ENCODE assay signal across 1 cellular context in the genomic region with DNA sequence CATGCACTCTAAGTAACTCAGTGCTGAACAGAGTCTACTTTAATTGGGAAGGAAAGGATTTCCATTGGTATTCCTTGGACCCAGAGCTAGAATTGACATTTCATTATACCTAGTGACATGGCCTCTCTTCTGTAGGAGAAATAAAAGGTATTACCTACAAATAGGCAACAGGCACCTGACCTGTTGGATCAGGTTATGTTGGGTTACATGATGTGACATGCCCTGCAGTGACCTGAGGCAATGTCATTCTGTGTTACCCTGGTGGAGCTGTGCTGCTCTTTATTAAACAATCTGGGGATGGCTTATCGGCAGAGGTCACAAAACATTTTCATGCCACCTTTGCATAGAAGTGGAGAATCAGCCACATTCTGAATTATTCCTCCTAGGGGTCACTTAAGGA.
TF ChIP-seq lines count a peak whose summit lies in the region.

No MANE protein-coding gene starts in this region.

TF ChIP-seq in IMR-90, 13 proteins besides CTCF, POLR2A, EP300 and RAD21 (continued from another document):
- TF ChIP-seq, protein P1, sequence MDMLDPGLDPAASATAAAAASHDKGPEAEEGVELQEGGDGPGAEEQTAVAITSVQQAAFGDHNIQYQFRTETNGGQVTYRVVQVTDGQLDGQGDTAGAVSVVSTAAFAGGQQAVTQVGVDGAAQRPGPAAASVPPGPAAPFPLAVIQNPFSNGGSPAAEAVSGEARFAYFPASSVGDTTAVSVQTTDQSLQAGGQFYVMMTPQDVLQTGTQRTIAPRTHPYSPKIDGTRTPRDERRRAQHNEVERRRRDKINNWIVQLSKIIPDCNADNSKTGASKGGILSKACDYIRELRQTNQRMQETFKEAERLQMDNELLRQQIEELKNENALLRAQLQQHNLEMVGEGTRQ (IDR thresholded peaks at IDR 0.05; ENCODE audit: low read depth, low read length), result no peak
- no peak for TF ChIP-seq MAFK (IDR thresholded peaks at IDR 0.05; ENCODE audit: low read depth, low read length)
- TF ChIP-seq NFE2L2 (IDR thresholded peaks at IDR 0.05; ENCODE audit: low read depth, low read length), result no peak
- TF ChIP-seq SMC3 (IDR thresholded peaks at IDR 0.05; ENCODE audit: low read depth, low read length), result no peak
- no peak for TF ChIP-seq RFX5 (IDR thresholded peaks at IDR 0.05; ENCODE audit: low read depth, low read length)
- TF ChIP-seq, protein P2, sequence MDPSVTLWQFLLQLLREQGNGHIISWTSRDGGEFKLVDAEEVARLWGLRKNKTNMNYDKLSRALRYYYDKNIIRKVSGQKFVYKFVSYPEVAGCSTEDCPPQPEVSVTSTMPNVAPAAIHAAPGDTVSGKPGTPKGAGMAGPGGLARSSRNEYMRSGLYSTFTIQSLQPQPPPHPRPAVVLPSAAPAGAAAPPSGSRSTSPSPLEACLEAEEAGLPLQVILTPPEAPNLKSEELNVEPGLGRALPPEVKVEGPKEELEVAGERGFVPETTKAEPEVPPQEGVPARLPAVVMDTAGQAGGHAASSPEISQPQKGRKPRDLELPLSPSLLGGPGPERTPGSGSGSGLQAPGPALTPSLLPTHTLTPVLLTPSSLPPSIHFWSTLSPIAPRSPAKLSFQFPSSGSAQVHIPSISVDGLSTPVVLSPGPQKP (IDR thresholded peaks at IDR 0.05; ENCODE audit: borderline replicate concordance, low read depth, low read length), result no peak
- no peak for TF ChIP-seq BHLHE40 (IDR thresholded peaks at IDR 0.05; ENCODE audit: low read depth, low read length)
- TF ChIP-seq MXI1 (IDR thresholded peaks at IDR 0.05; ENCODE audit: borderline replicate concordance, low read depth, low read length), result no peak
- TF ChIP-seq FOS (IDR thresholded peaks at IDR 0.05; ENCODE audit: low read depth, low read length), result no peak
